In the genomic region with DNA sequence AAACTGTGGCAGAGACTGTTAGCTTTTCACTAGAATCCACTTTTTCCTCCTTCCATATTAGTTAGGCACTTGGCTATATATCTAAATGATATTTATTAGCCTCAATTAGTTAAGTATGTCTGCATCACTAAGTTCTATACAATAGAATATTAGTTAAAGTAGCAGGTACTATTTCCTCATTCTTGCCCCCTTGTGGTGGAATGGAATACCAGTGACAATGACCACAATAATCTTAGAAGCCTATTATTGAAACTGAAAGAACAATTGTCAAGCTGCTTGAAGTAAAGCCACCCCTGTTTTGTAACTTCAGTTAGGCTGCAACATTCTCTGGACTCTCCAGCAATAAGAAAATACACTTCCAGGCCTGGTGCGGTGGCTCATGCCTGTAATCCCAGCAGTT, we compare ENCODE assay signal across 8 cellular contexts.
A peak's percentile ranks its signal among the peaks of the same experiment; 100 is the strongest.
DNase-seq lines count a peak whose midpoint lies in the region; ATAC-seq, FAIRE-seq and TF ChIP-seq lines count a peak whose summit lies in the region.

No MANE protein-coding gene starts in this region.

- no peak overlapping the region for H3K4me3 ChIP-seq in RWPE2 (ENCODE audit: severe bottlenecking)
- peak overlapping the region in 1 of 3 experiments; percentile 11; a peak in 2 of 6 replicates for H3K4me3 ChIP-seq in HepG2 (replicated peaks in 1 of 3; ENCODE audit: insufficient read depth in 1 of 3, low read depth in 2 of 3, low read length in 3 of 3)
- no peak overlapping the region for H3K4me3 ChIP-seq in coronary artery

- no peak overlapping the region for H2AFZ ChIP-seq in HepG2 (ENCODE audit: low read length)

- TF ChIP-seq EP300 in HepG2 (IDR thresholded peaks at IDR 0.05; ENCODE audit: low read depth in 2 of 2, low read length in 2 of 2) (no peak), HepG2 (CRISPR knock-in tag; IDR thresholded peaks at IDR 0.05; ENCODE audit: borderline replicate concordance) (no peak)

- H3K4me1 ChIP-seq in RWPE2 (ENCODE audit: insufficient read depth, poor library complexity, severe bottlenecking) (no peaks in the 10 kb centered on the region), HepG2 (ENCODE audit: insufficient read depth, low read length) (no peaks in the 10 kb centered on the region)

- peak; percentile 47 for TF ChIP-seq CTCF in RWPE2 (IDR thresholded peaks at IDR 0.05; ENCODE audit: poor library complexity, severe bottlenecking)
- TF ChIP-seq CTCF in HepG2 (CRISPR knock-in tag; IDR thresholded peaks at IDR 0.05) = peak; percentile 60
- no peak for TF ChIP-seq CTCF in coronary artery (IDR thresholded peaks at IDR 0.05)

- in situ Hi-C loops in HepG2 (cut with HindIII; ENCODE audit: extremely low pct_ligation_motif_present, low pct_unique_long_range_greater_than_20kb) = loop anchor here (25.0 kb wide), 1 partner anchor 2003 kb away; no protein-coding TSS in a partner anchor

- H3K27me3 ChIP-seq in RWPE2 (ENCODE audit: insufficient read depth, poor library complexity, severe bottlenecking) (no peaks in the 10 kb centered on the region), HepG2 (ENCODE audit: control insufficient read depth in 1 of 2, insufficient read depth in 2 of 2, low read length in 2 of 2) (no peaks in the 10 kb centered on the region; a peak in 1 of 5 replicates)

- H3K36me3 ChIP-seq in RWPE2 (ENCODE audit: low read depth) (no peaks in the 10 kb centered on the region), HepG2 (replicated peaks in 1 of 2; ENCODE audit: control insufficient read depth in 1 of 2, insufficient read depth in 2 of 2, low read length in 2 of 2) (no peaks in the 10 kb centered on the region)

- BruUV-seq in HepG2 (replicated peaks; lab: Mats Ljungman, UMichigan) = no TSS peak

- FAIRE-seq in HepG2 (lab: Jason Lieb, UNC) = no peak

- WGBS in HepG2 (ENCODE audit: low lambda C conversion rate) = 73% methylated on average over 1 of the region's 1 CpG

- no peaks in the 10 kb centered on the region for H4K20me1 ChIP-seq in HepG2 (ENCODE audit: insufficient read depth, low read length)

- peak overlapping the region; percentile 33; the same call in 1 of the 2 replicates for H3K4me2 ChIP-seq in HepG2 (ENCODE audit: low read depth, low read length)

- no peaks in the 10 kb centered on the region for H3K79me2 ChIP-seq in HepG2 (ENCODE audit: insufficient read depth, low read length)

- H3K27ac ChIP-seq in RWPE2 (ENCODE audit: poor library complexity, severe bottlenecking) (no peak overlapping the region), HepG2 (ENCODE audit: extremely low read length, insufficient read depth, low read length) (no peak overlapping the region), coronary artery (no peak overlapping the region)

- CTCF ChIA-PET in HepG2 (lab: Yijun Ruan, JAX; ENCODE audit: low intra/inter-chr PET ratio, low total read pairs) = interaction anchor here (0.6 to 1.8 kb wide), 4 partner anchors 665 to 688 kb away, joined by 3 to 27 read pairs (median 4); no protein-coding TSS in a partner anchor

- POLR2A ChIA-PET in HepG2 (lab: Yijun Ruan, JAX) = no interaction called here

- no peak overlapping the region for H3K9ac ChIP-seq in HepG2 (ENCODE audit: insufficient read depth, low read depth, low read length)

- peak; percentile 98 for ATAC-seq in GM19035 (IDR thresholded peaks at IDR 0.05; ENCODE audit: unreplicated experiment)
- peak; percentile 96 for ATAC-seq in HG03064 (IDR thresholded peaks at IDR 0.05; ENCODE audit: low read depth, unreplicated experiment)
- no peak for ATAC-seq in RWPE2 (ENCODE audit: low read depth)
- ATAC-seq in HepG2 = peak; percentile 87
- ATAC-seq in esophagus mucosa = no peak

- DNase-seq in COLO829 (ENCODE audit: low spot score) (peak; percentile 29), RWPE2 (ENCODE audit: low spot score) (no peak), HepG2 (ENCODE audit: low spot score) (peak; percentile 44), coronary artery (ENCODE audit: low spot score) (no peak), NCI-H2029 treated with DMSO at 0.1 percent for 48 hours (lab: John Stamatoyannopoulos, UW) (no peak)

- TF ChIP-seq POLR2A in HepG2 (IDR thresholded peaks at IDR 0.05; ENCODE audit: insufficient read depth in 1 of 2, low read depth in 2 of 2, low read length in 2 of 2) = no peak

- TF ChIP-seq RAD21 in HepG2 (CRISPR knock-in tag; IDR thresholded peaks at IDR 0.05) = no peak

- H3K9me3 ChIP-seq in RWPE2 (ENCODE audit: severe bottlenecking) (no peaks in the 10 kb centered on the region), HepG2 (ENCODE audit: low read length) (no peaks in the 10 kb centered on the region)

- intact Hi-C loops in HepG2 (cut with micrococcal nuclease; ENCODE audit: unreplicated experiment) = loop anchor here (1.0 to 10.0 kb wide), 3 partner anchors 683 to 1070 kb away; no protein-coding TSS in a partner anchor

TF ChIP-seq in HepG2, 621 proteins besides CTCF, POLR2A, EP300 and RAD21:
- peak; percentile 77 for TF ChIP-seq SMC3 (IDR thresholded peaks at IDR 0.05; ENCODE audit: low read length)
- no peak for TF ChIP-seq ZNF780A (CRISPR knock-in tag; IDR thresholded peaks at IDR 0.05)
- no peak for TF ChIP-seq MXD4 (CRISPR knock-in tag; IDR thresholded peaks at IDR 0.05)
- TF ChIP-seq STAG1 (CRISPR knock-in tag; IDR thresholded peaks at IDR 0.05) = peak; percentile 44
- TF ChIP-seq ELF3 (CRISPR knock-in tag; IDR thresholded peaks at IDR 0.05) = peak; percentile 44; the same call in 1 of the 2 replicates
- 0 out of 2 replicates have a peak, but pooled peaks have one; percentile 29 for TF ChIP-seq ZNF44 (CRISPR knock-in tag; IDR thresholded peaks at IDR 0.05)
- TF ChIP-seq SOX13 (IDR thresholded peaks at IDR 0.05) = no peak
- TF ChIP-seq SOX13 (CRISPR knock-in tag; conservative IDR thresholded peaks at IDR 0.05 in 1 of 2, IDR thresholded peaks at IDR 0.05 in 1 of 2) = peak in 1 of 2 experiments; percentile 10; a peak in 1 of 4 replicates
TF ChIP-seq in HepG2: peak in this region for 5.

Comparison
In these comparisons a context has a peak if more than half of its experiments do, and no peak if none do; other contexts are left out.
1. DNase-seq: peak in COLO829 (single experiment) and HepG2 (single experiment); none in RWPE2 (single experiment), coronary artery (single experiment) and NCI-H2029 treated with DMSO at 0.1 percent for 48 hours (single experiment).
2. ATAC-seq: peak in GM19035 (single experiment), HG03064 (single experiment) and HepG2 (single experiment); none in RWPE2 (single experiment) and esophagus mucosa (single experiment).